In the genomic region with DNA sequence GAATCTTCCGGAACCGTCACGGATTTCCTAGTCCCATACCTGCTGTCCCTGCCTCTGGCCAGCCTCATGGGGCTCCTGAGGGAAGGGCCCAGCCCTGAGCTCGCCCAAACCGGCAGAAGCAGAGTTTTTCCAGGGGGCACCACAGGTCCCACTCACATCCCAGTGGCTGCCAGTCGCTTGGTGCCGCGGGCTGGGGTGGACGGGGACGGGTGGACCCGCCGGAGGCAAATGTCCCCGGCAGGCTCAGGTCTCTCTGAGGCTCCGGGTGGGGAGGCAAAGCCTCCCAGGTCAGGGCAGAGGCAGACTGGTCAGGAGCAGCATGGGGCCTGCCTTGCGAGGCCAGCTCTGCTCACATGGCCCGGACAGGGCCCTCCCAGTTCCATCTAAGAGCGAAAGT, we compare ENCODE assay signal across 16 cellular contexts. TPM values are rescaled to one million over a fixed set of nuclear protein-coding genes. Genes with fewer than 3 reads are reported as not detected.
DNase-seq lines count a peak whose midpoint lies in the region; ATAC-seq, FAIRE-seq and TF ChIP-seq lines count a peak whose summit lies in the region.
"Had no signal": no experiment of that assay in that cellular context is flagged by ENCODE, and none has a peak within 500 bp of the region (broad histone marks: within the 10 kb centered on the region; RNA-seq: fewer than 3 reads in every experiment).

No MANE protein-coding gene starts in this region.

- H3K56ac ChIP-seq in H9 (ENCODE audit: insufficient read length, low read depth, low read length): no peak overlapping the region

- 0 out of 3 replicates have a peak, but pooled peaks have one; percentile 35 for ATAC-seq in K562
- ATAC-seq in HG02885 (IDR thresholded peaks at IDR 0.05; ENCODE audit: poor library complexity, unreplicated experiment): no peak
- no peak for ATAC-seq in HG03469 (IDR thresholded peaks at IDR 0.05; ENCODE audit: unreplicated experiment)

- H3K4me3 ChIP-seq in AG04450 (ENCODE audit: low read depth, low read length): no peak overlapping the region
- H3K4me3 ChIP-seq in K562: no peak overlapping the region
- no peak overlapping the region for H3K4me3 ChIP-seq in neuronal stem cell (ENCODE audit: low read length in 2 of 2)
- H3K4me3 ChIP-seq: SJSA1 had no signal

- TF ChIP-seq POLR2A in K562 (conservative IDR thresholded peaks at IDR 0.05): no peak

- intact Hi-C loops in K562 (cut with micrococcal nuclease): no loop called here

- DNase-seq in AG04450 (ENCODE audit: low read depth, low spot score): no peak
- DNase-seq in H9: no peak
- DNase-seq in K562 (ENCODE audit: extremely low read depth in 1 of 4, low spot score in 3 of 4): no peak
- DNase-seq in neuronal stem cell (ENCODE audit: low spot score): no peak
- DNase-seq in H4 (ENCODE audit: low spot score): no peak
- DNase-seq in stimulated activated CD8-positive, alpha-beta memory T cell treated with anti-CD3 and anti-CD28 coated beads, Interleukin-4, amount 100 ng/mL, for 48 hours: no peak
- DNase-seq: EL, HCEC 1CT, NCI-H1436 treated with DMSO at 0.1 percent for 48 hours, NCI-H2081, NCI-H510A treated with DMSO at 0.1 percent for 48 hours had no signal

- peaks cover 0 to 5% of the 10 kb centered on the region in 2 experiments; a peak in 2 of 4 replicates for H3K4me1 Mint-ChIP-seq in H9
- H3K4me1 Mint-ChIP-seq: B cell; CD8-positive, alpha-beta memory T cell had no signal

- peaks cover 0 to 4% (median 0%) of the 10 kb centered on the region in 3 experiments; a peak in 1 of 7 replicates for H3K36me3 Mint-ChIP-seq in H9 (ENCODE audit: insufficient read depth in 1 of 3, low read depth in 3 of 3)
- H3K36me3 Mint-ChIP-seq: CD8-positive, alpha-beta memory T cell had no signal

- no peak overlapping the region for H2AFZ ChIP-seq in H9 (ENCODE audit: low read length)
- H2AFZ ChIP-seq in K562 (ENCODE audit: low read depth, low read length): no peak overlapping the region
- H2AFZ ChIP-seq in neuronal stem cell (ENCODE audit: low read length): no peak overlapping the region

- in situ Hi-C loops in K562 (cut with MboI): no loop called here

- H2BK5ac ChIP-seq in H9 (ENCODE audit: insufficient read length, low read length) (no peak overlapping the region), neuronal stem cell (ENCODE audit: low read length) (no peak overlapping the region)

- H2AK5ac ChIP-seq in H9 (ENCODE audit: insufficient read length, low read length): no peak overlapping the region
- peak overlapping the region; percentile 82 for H2AK5ac ChIP-seq in neuronal stem cell (ENCODE audit: low read depth, low read length)

- H2BK15ac ChIP-seq in H9 (ENCODE audit: low read depth, low read length): no peak overlapping the region
- peak overlapping the region; percentile 3 for H2BK15ac ChIP-seq in neuronal stem cell (ENCODE audit: low read length)

- H3K4me3 Mint-ChIP-seq in H9: no peak overlapping the region
- H3K4me3 Mint-ChIP-seq: B cell; CD8-positive, alpha-beta memory T cell had no signal

- TF ChIP-seq CTCF in AG04450 (IDR thresholded peaks at IDR 0.05; ENCODE audit: low read depth, low read length) (no peak), H9 (conservative IDR thresholded peaks at IDR 0.05) (no peak), K562 (IDR thresholded peaks at IDR 0.05 in 2 of 3, conservative IDR thresholded peaks at IDR 0.05 in 1 of 3; ENCODE audit: insufficient read depth in 2 of 3, low read depth in 1 of 3, low read length in 3 of 3) (no peak)

- TF ChIP-seq EP300 in K562 (IDR thresholded peaks at IDR 0.05; ENCODE audit: low read length): no peak

- H4K91ac ChIP-seq in H9 (ENCODE audit: insufficient read length, low read depth, low read length) (no peak overlapping the region), neuronal stem cell (ENCODE audit: low read depth, low read length, poor library complexity) (no peak overlapping the region)

- no peak overlapping the region for H2BK20ac ChIP-seq in H9 (ENCODE audit: low read depth, low read length, poor library complexity, severe bottlenecking)

- no CpG with 5 or more reads among the region's 17 CpGs for WGBS in H9 (ENCODE audit: extremely low coverage, insufficient read length, low lambda C conversion rate)
- 13% methylated on average over 11 of the region's 17 CpGs for WGBS in K562 (ENCODE audit: insufficient coverage, low coverage, missing lambda C conversion rate)
- WGBS in neuronal stem cell (ENCODE audit: extremely low coverage in 2 of 2, insufficient read length in 2 of 2, insufficient replicate concordance in 1 of 2), 2 donors: no CpG with 5 or more reads among the region's 17 CpGs

- H3K9me3 ChIP-seq in AG04450 (ENCODE audit: control insufficient read depth, insufficient read depth, low read length) (peaks cover 7% of the 10 kb centered on the region; the same call in 1 of the 2 replicates), H9 (ENCODE audit: control insufficient read depth, low read depth, low read length) (no peaks in the 10 kb centered on the region), K562 (replicated peaks; ENCODE audit: control insufficient read depth, insufficient read depth, low read depth, low read length) (no peaks in the 10 kb centered on the region), neuronal stem cell (replicated peaks in 1 of 2; ENCODE audit: control insufficient read depth in 2 of 2, insufficient read depth in 1 of 2, low read depth in 1 of 2, low read length in 2 of 2) (peaks cover 0 to 2% of the 10 kb centered on the region in 2 donors)
- H3K9me3 ChIP-seq: SJSA1 had no signal

- H3K23me2 ChIP-seq in H9 (ENCODE audit: insufficient read length, low read depth, low read length, poor library complexity, severe bottlenecking): no peaks in the 10 kb centered on the region

- H3K36me3 ChIP-seq in K562 (ENCODE audit: control insufficient read depth, insufficient read depth, low read length) (no peaks in the 10 kb centered on the region), neuronal stem cell (replicated peaks in 1 of 2; ENCODE audit: control insufficient read depth in 2 of 2, insufficient read depth in 2 of 2, low read length in 2 of 2) (no peaks in the 10 kb centered on the region)
- H3K36me3 ChIP-seq: SJSA1 had no signal

- no peak overlapping the region for H3K9ac ChIP-seq in H9 (ENCODE audit: extremely low read depth, insufficient read length, low read length)
- H3K9ac ChIP-seq in K562 (ENCODE audit: insufficient read depth in 1 of 2, low read depth in 2 of 2, low read length in 2 of 2): no peak overlapping the region
- no peak overlapping the region for H3K9ac ChIP-seq in neuronal stem cell (ENCODE audit: low read depth, low read length, poor library complexity)

- H2BK120ac ChIP-seq in H9 (ENCODE audit: low read depth, low read length, poor library complexity, severe bottlenecking): no peak overlapping the region
- peak overlapping the region; percentile 16 for H2BK120ac ChIP-seq in neuronal stem cell (ENCODE audit: low read depth, low read length)

- POLR2A ChIA-PET in AG04450 (lab: Yijun Ruan, JAX) (no interaction called here), K562 (lab: Yijun Ruan, JAX) (interaction anchor here (0.7 kb wide), 1 partner anchor 329 kb away, joined by 3 read pairs; no protein-coding TSS in a partner anchor)

- H4K20me1 ChIP-seq in H9 (ENCODE audit: control insufficient read depth, insufficient read depth, insufficient read length): no peaks in the 10 kb centered on the region
- peaks cover 4% of the 10 kb centered on the region; the same call in 1 of the 2 replicates for H4K20me1 ChIP-seq in K562 (replicated peaks; ENCODE audit: control insufficient read depth, insufficient read depth, low read length)

- BruUV-seq in K562 (replicated peaks; lab: Mats Ljungman, UMichigan): no TSS peak

- no peak overlapping the region for H4K5ac ChIP-seq in H9 (ENCODE audit: insufficient read length, low read depth, low read length)

- H3K18ac ChIP-seq in H9 (ENCODE audit: insufficient read length, low read depth, low read length): no peak overlapping the region
- H3K18ac ChIP-seq in neuronal stem cell (ENCODE audit: low read length): peak overlapping the region; percentile 87

- TF ChIP-seq RAD21 in K562 (CRISPR knock-in tag; conservative IDR thresholded peaks at IDR 0.05 in 1 of 2, IDR thresholded peaks at IDR 0.05 in 1 of 2): no peak

- no peak overlapping the region for H4K8ac ChIP-seq in H9 (replicated peaks; ENCODE audit: insufficient read length, low read depth, low read length)
- H4K8ac ChIP-seq in neuronal stem cell (ENCODE audit: low read depth, low read length): no peak overlapping the region

- H3K4me2 ChIP-seq in H9 (ENCODE audit: insufficient read depth, insufficient read length, low read length) (no peak overlapping the region), K562 (ENCODE audit: insufficient read depth, low read length) (no peak overlapping the region), neuronal stem cell (ENCODE audit: insufficient read depth, low read length, poor library complexity, severe bottlenecking) (no peak overlapping the region)

- H3K79me1 ChIP-seq in H9 (ENCODE audit: insufficient read depth, low read depth, low read length, poor library complexity, severe bottlenecking) (no peaks in the 10 kb centered on the region), neuronal stem cell (ENCODE audit: low read depth, low read length) (no peaks in the 10 kb centered on the region)

- CTCF ChIA-PET in AG04450 (lab: Charles Lee): no interaction called here
- CTCF ChIA-PET in K562 (lab: Yijun Ruan, JAX; ENCODE audit: low intra/inter-chr PET ratio): no interaction called here

- no peak overlapping the region for H3K14ac ChIP-seq in H9 (ENCODE audit: insufficient read depth, low read length)
- H3K14ac ChIP-seq in neuronal stem cell (ENCODE audit: low read length): no peak overlapping the region

- H3K23ac ChIP-seq in H9 (ENCODE audit: insufficient read length, low read depth, low read length): no peak overlapping the region
- peak overlapping the region; percentile 31 for H3K23ac ChIP-seq in neuronal stem cell (ENCODE audit: low read depth, low read length, poor library complexity)

- no peaks in the 10 kb centered on the region for H3K9me3 Mint-ChIP-seq in H9
- H3K9me3 Mint-ChIP-seq: CD8-positive, alpha-beta memory T cell had no signal

- no peaks in the 10 kb centered on the region for H3K27me3 Mint-ChIP-seq in H9 (ENCODE audit: low read depth)
- H3K27me3 Mint-ChIP-seq: B cell; CD8-positive, alpha-beta memory T cell had no signal

- no peak for FAIRE-seq in K562 (lab: Jason Lieb, UNC)

- H3K79me2 ChIP-seq in H9 (ENCODE audit: insufficient read depth, low read length) (no peaks in the 10 kb centered on the region), K562 (ENCODE audit: control insufficient read depth, insufficient read depth, low read length) (no peaks in the 10 kb centered on the region)

- H3K27ac Mint-ChIP-seq in H9: peak overlapping the region in 2 of 3 experiments; percentile 19 to 97; a peak in 3 of 7 replicates
- H3K27ac Mint-ChIP-seq: B cell; CD8-positive, alpha-beta memory T cell had no signal

- H2BK12ac ChIP-seq in H9 (ENCODE audit: insufficient read length, low read depth, low read length) (no peak overlapping the region), neuronal stem cell (ENCODE audit: low read length) (no peak overlapping the region)

- H3K9me1 ChIP-seq in K562 (ENCODE audit: control insufficient read depth, insufficient read depth, low read length): no peaks in the 10 kb centered on the region

- H3K27ac ChIP-seq in AG04450 (ENCODE audit: low read depth, low read length): peak overlapping the region; percentile 39
- H3K27ac ChIP-seq in H9 (ENCODE audit: insufficient read length, low read depth, low read length): no peak overlapping the region
- H3K27ac ChIP-seq in K562 (ENCODE audit: extremely low read depth, low read depth, low read length): no peak overlapping the region
- no peak overlapping the region for H3K27ac ChIP-seq in neuronal stem cell (replicated peaks; ENCODE audit: low read length)
- H3K27ac ChIP-seq: SJSA1 had no signal

- H3K4ac ChIP-seq in H9 (ENCODE audit: low read depth, low read length): no peak overlapping the region
- no peak overlapping the region for H3K4ac ChIP-seq in neuronal stem cell (ENCODE audit: low read length)

- H3K4me1 ChIP-seq in H9 (ENCODE audit: insufficient read depth, low read length) (no peaks in the 10 kb centered on the region), K562 (replicated peaks in 1 of 2; ENCODE audit: control insufficient read depth in 2 of 2, insufficient read depth in 2 of 2, low read length in 2 of 2) (peaks cover 0 to 27% of the 10 kb centered on the region in 2 experiments; a peak in 3 of 5 replicates), neuronal stem cell (ENCODE audit: control insufficient read depth in 2 of 2, insufficient read depth in 1 of 2, low read depth in 1 of 2, low read length in 2 of 2) (peaks cover 0 to 10% of the 10 kb centered on the region in 2 donors)
- H3K4me1 ChIP-seq: SJSA1 had no signal

- H3K27me3 ChIP-seq in AG04450 (ENCODE audit: control insufficient read depth, insufficient read depth, low read length): no peaks in the 10 kb centered on the region
- no peaks in the 10 kb centered on the region for H3K27me3 ChIP-seq in H9 (ENCODE audit: insufficient read depth, low read length)
- peaks cover 14 to 71% of the 10 kb centered on the region in 2 experiments; a peak in 4 of 5 replicates for H3K27me3 ChIP-seq in K562 (ENCODE audit: control insufficient read depth in 2 of 2, insufficient read depth in 2 of 2, low read length in 2 of 2)
- no peaks in the 10 kb centered on the region for H3K27me3 ChIP-seq in neuronal stem cell (ENCODE audit: control insufficient read depth in 3 of 3, insufficient read depth in 3 of 3, low read depth in 1 of 3, low read length in 3 of 3)
- H3K27me3 ChIP-seq: SJSA1 had no signal

- H3T11ph ChIP-seq in H9 (ENCODE audit: low read length): no peak overlapping the region

RNA-seq across cellular contexts. Expression of a gene that starts 24.8 kb away (rescaled TPM):
- polyA plus RNA-seq in AG04450 (2011; rRNA removed): 0.35 and 0.41 TPM in 2 replicates
- polyA minus RNA-seq in AG04450 (2011; rRNA and poly(A)+ RNA removed): 0.28 and 0.65 TPM in 2 replicates
- 2.7 and 2.8 TPM in 2 replicates for total RNA-seq in H9 (2021)
- total RNA-seq in K562 (2011; cell fraction: chromatin; rRNA removed; ENCODE audit: low replicate concordance): 0.32 and 0.46 TPM in 2 replicates
- total RNA-seq in K562 (2011; cell fraction: nucleolus; rRNA removed): 1.3 and 1.5 TPM in 2 replicates
- total RNA-seq in K562 (2011; cell fraction: nucleoplasm; rRNA removed): 0.37 TPM in 1 of 2 replicates, not detected in the other
- total RNA-seq in K562 (2014; rRNA removed): 0.27 and 0.49 TPM in 2 replicates
- 0.35 and 0.55 TPM in 2 replicates for total RNA-seq in K562 (2014; rRNA removed; fragmentation: Illumina TruSeq; extraction: Trizol)
- 0.68 and 0.76 TPM in 2 replicates for total RNA-seq in K562 (2015; rRNA removed; fragmentation: Illumina TruSeq; extraction: Trizol)
- total RNA-seq in K562 (2021): 0.31 and 0.54 TPM in 2 replicates
- 0.29 and 0.38 TPM in 2 replicates for polyA plus RNA-seq in K562 (2011; rRNA removed)
- 0.37 and 0.52 TPM in 2 replicates for polyA plus RNA-seq in K562 (2011; cell fraction: cytosol; rRNA removed)
- 0.29 and 0.53 TPM in 2 replicates for polyA plus RNA-seq in K562 (2011; cell fraction: nucleus; rRNA removed)
- polyA plus RNA-seq in K562 (2012): 0.73 and 0.97 TPM in 2 replicates
- 0.19 and 0.43 TPM in 2 replicates for polyA plus RNA-seq in K562 (2014; fragmentation: Illumina TruSeq; extraction: Trizol)
- polyA plus RNA-seq in K562 (2014; fragmentation: Nextera tagmentation; extraction: Ambion mirVana): under 1 TPM in 1 of 2 experiments, not detected in 1; 0.06 TPM
- 0.49 and 0.58 TPM in 2 replicates for polyA plus RNA-seq in K562 (2014; rRNA removed)
- 0.18 and 0.21 TPM in 2 replicates for polyA minus RNA-seq in K562 (2011; rRNA and poly(A)+ RNA removed)
- 0.76 TPM in 1 of 2 replicates, not detected in the other for polyA minus RNA-seq in K562 (2011; cell fraction: cytosol; rRNA and poly(A)+ RNA removed)
- polyA minus RNA-seq in K562 (2011; cell fraction: nucleus; rRNA and poly(A)+ RNA removed): 0.54 and 1.00 TPM in 2 replicates
- 0.47 TPM for polyA plus RNA-seq in neuronal stem cell (2013, experiment 1 of 2)
- polyA plus RNA-seq in neuronal stem cell (2013, experiment 2 of 2): 0.40 TPM
- total RNA-seq in H4 (2014; rRNA removed; shearing (Covaris generic)): 0.23 and 1.3 TPM in 2 replicates
